Comparison of ENCODE assay signal across 8 cellular contexts in the genomic region with DNA sequence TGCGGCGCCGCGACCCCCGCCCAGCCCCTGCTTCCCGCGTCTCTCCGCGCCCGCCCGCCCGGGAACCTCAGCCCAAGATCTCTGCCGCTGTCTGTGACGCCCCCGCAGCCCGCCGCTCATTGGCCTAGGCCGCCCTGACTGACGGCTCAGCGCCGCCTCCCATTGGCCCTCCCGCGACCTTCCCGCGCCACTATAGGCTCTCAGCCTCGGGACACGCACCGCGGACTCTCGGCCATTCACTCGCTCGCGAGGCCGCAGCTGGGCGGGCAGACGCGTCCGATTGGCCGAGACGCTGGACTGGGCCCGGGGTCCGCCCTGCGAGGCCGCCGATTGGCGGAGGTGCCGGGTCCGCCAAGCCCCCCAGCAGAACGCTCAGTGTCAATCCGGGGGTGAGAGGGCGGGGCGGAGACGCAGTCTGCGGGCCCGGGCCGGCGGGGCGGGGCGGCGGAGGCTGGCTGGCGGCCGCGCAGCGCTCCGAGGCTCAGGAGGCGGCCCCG. TPM values are rescaled to one million over a fixed set of nuclear protein-coding genes. Genes with fewer than 3 reads are reported as not detected.
A peak's percentile ranks its signal among the peaks of the same experiment; 100 is the strongest.
DNase-seq lines count a peak whose midpoint lies in the region; ATAC-seq and TF ChIP-seq lines count a peak whose summit lies in the region.

A gene (minus strand): TSS at position 95 of the 497 bp plus-strand sequence. CDS start 215 bp downstream, outside the sequence.

- H3K4me1 ChIP-seq in DND-41 (ENCODE audit: insufficient read depth, low read length), result peaks cover 42% of the 10 kb centered on the region
- H3K4me1 ChIP-seq in esophagus squamous epithelium, result peaks cover 24 to 67% (median 46%) of the 10 kb centered on the region in 3 donors
- peaks cover 39 to 61% of the 10 kb centered on the region in 2 donors for H3K4me1 ChIP-seq in muscle layer of duodenum (ENCODE audit: control insufficient read depth in 1 of 2, insufficient read depth in 2 of 2, low read length in 2 of 2)

- peaks cover 46% of the 10 kb centered on the region for H3K79me2 ChIP-seq in DND-41 (ENCODE audit: insufficient read depth, low read length)

- no peak for TF ChIP-seq CTCF in DND-41 (IDR thresholded peaks at IDR 0.05; ENCODE audit: borderline replicate concordance, extremely low read depth, low read length, poor library complexity, severe bottlenecking)
- TF ChIP-seq CTCF in esophagus squamous epithelium (IDR thresholded peaks at IDR 0.05), result no peak

- H3K27ac ChIP-seq in DND-41 (ENCODE audit: low read length) (peak within 1 kb of the TSS; percentile 53), esophagus squamous epithelium (peak within 1 kb of the TSS; percentile 93 to 100 (median 95)), muscle layer of duodenum (ENCODE audit: low read length) (peak within 1 kb of the TSS; percentile 92)

- intact Hi-C loops in esophagus squamous epithelium (cut with DNase I), result no loop called here

- DNase-seq in DND-41 (peak; percentile 99), GOT3 (lab: John Stamatoyannopoulos, UW) (peak; percentile 98), LHCN-M2 (ENCODE audit: low read depth) (peak; percentile 99), RPMI7951 (ENCODE audit: low read depth) (peak; percentile 98), activated T-helper 1 cell treated with Interleukin-2 at 50 U/mL for 16 hours (ENCODE audit: low read depth) (peak; percentile 99), esophagus squamous epithelium (lab: John Stamatoyannopoulos, UW) (peak; percentile 95)
- peak; percentile 91 for DNase-seq in stimulated activated CD8-positive, alpha-beta memory T cell treated with anti-CD3 and anti-CD28 coated beads, Interleukin-7, amount 100 ng/mL, for 24 hours (ENCODE audit: low read depth)

- peak within 1 kb of the TSS; percentile 69 for H3K9ac ChIP-seq in DND-41 (ENCODE audit: low read depth, low read length)

- H3K27me3 ChIP-seq in DND-41 (ENCODE audit: insufficient read depth, low read length, poor library complexity) (no peaks in the 10 kb centered on the region), esophagus squamous epithelium (no peaks in the 10 kb centered on the region), muscle layer of duodenum (ENCODE audit: low read depth, low read length) (no peaks in the 10 kb centered on the region)

- peaks cover 27% of the 10 kb centered on the region for H4K20me1 ChIP-seq in DND-41 (ENCODE audit: insufficient read depth, low read length)

- H3K4me3 ChIP-seq in DND-41 (ENCODE audit: low read depth in 1 of 2, low read length in 2 of 2) (peak within 1 kb of the TSS; percentile 70 to 71; a peak in 3 of 4 replicates), esophagus squamous epithelium (peak within 1 kb of the TSS; percentile 91 to 97 (median 94)), muscle layer of duodenum (ENCODE audit: low read depth in 1 of 2, low read length in 2 of 2) (peak within 1 kb of the TSS; percentile 84 to 92)

- no CpG with 5 or more reads among the region's 67 CpGs for WGBS in esophagus squamous epithelium, 2 donors

- TF ChIP-seq POLR2A in esophagus squamous epithelium (IDR thresholded peaks at IDR 0.05), result peak in 1 of 4 donors; percentile 57

- H3K4me2 ChIP-seq in DND-41 (ENCODE audit: insufficient read depth, low read length), result peak within 1 kb of the TSS; percentile 95

- H2AFZ ChIP-seq in DND-41 (ENCODE audit: low read depth, low read length), result peak within 1 kb of the TSS; percentile 60

- ATAC-seq in DND-41 (ENCODE audit: insufficient read depth, low read depth), result peak; percentile 94

- H3K9me3 ChIP-seq in DND-41 (ENCODE audit: insufficient read depth, low read length, severe bottlenecking) (no peaks in the 10 kb centered on the region), esophagus squamous epithelium (no peaks in the 10 kb centered on the region), muscle layer of duodenum (ENCODE audit: control insufficient read depth in 1 of 2, low read length in 2 of 2) (no peaks in the 10 kb centered on the region)

- H3K36me3 ChIP-seq in DND-41 (ENCODE audit: insufficient read depth, low read length) (peaks cover 32% of the 10 kb centered on the region), esophagus squamous epithelium (no peaks in the 10 kb centered on the region), muscle layer of duodenum (ENCODE audit: control insufficient read depth in 1 of 2, insufficient read depth in 2 of 2, low read length in 2 of 2) (peaks cover 0 to 4% of the 10 kb centered on the region in 2 donors)

RNA-seq across cellular contexts. Expression of the gene that starts here (rescaled TPM):
- 64.7 and 76.2 TPM in 2 replicates for total RNA-seq in LHCN-M2 (2014; rRNA removed)
- 102 TPM for polyA plus RNA-seq in LHCN-M2 (2012)
- total RNA-seq in RPMI7951 (2014; rRNA removed; shearing (Covaris generic)), result 55.2 and 60.9 TPM in 2 replicates
- 10 to 100 TPM; 28.6 to 42.8 (median 37.0) TPM for total RNA-seq in esophagus squamous epithelium

Comparison
In these comparisons a context has a peak if more than half of its experiments do, and no peak if none do; other contexts are left out.
1. Peak in every context shown above with its lines: DNase-seq, ATAC-seq, H3K4me3 ChIP-seq and H3K27ac ChIP-seq.